Comparison of ENCODE assay signal across 12 cellular contexts in genomic region chr22:46106279-46107022, GRCh38. TPM values are rescaled to one million over a fixed set of nuclear protein-coding genes. Genes with fewer than 3 reads are reported as not detected.
DNase-seq lines count a peak whose midpoint lies in the region; ATAC-seq, FAIRE-seq and TF ChIP-seq lines count a peak whose summit lies in the region.
"Had no signal": no experiment of that assay in that cellular context is flagged by ENCODE, and none has a peak within 500 bp of the region (broad histone marks: within the 10 kb centered on the region; RNA-seq: fewer than 3 reads in every experiment).

No MANE protein-coding gene starts in this region.

- peaks cover 82% of the 10 kb centered on the region for H3K4me1 ChIP-seq in astrocyte (ENCODE audit: insufficient read depth, low read length)
- H3K4me1 ChIP-seq in smooth muscle cell (ENCODE audit: low read depth), result no peaks in the 10 kb centered on the region
- H3K4me1 ChIP-seq: HAP-1 had no signal

- no peak for TF ChIP-seq CTCF in astrocyte (IDR thresholded peaks at IDR 0.05; ENCODE audit: insufficient read depth, low read depth, low read length)
- no peak for TF ChIP-seq CTCF in smooth muscle cell (IDR thresholded peaks at IDR 0.05; ENCODE audit: borderline replicate concordance, insufficient read depth, poor library complexity, severe bottlenecking)

- DNase-seq in DMS53 (lab: John Stamatoyannopoulos, UW) (peak; percentile 65), astrocyte (ENCODE audit: low read depth) (no peak), left lobe of liver (ENCODE audit: low spot score) (peak; percentile 68), smooth muscle cell (lab: John Stamatoyannopoulos, UW; ENCODE audit: unreplicated experiment) (no peak), T1000 (lab: John Stamatoyannopoulos, UW) (no peak), urothelium cell line (ENCODE audit: low spot score) (no peak), T-helper 2 cell (no peak)
- DNase-seq in activated CD4-positive, alpha-beta T cell treated with anti-CD3 and anti-CD28 coated beads for 1 hour, result no peak
- DNase-seq: activated CD4-positive, alpha-beta memory T cell treated with anti-CD3 and anti-CD28 coated beads for 36 hours; CD4-positive, CD25-positive, alpha-beta regulatory T cell had no signal

- H3K27me3 Mint-ChIP-seq in astrocyte (ENCODE audit: low read depth, unreplicated experiment), result peaks cover 21% of the 10 kb centered on the region
- H3K27me3 Mint-ChIP-seq: activated CD4-positive, alpha-beta memory T cell treated with anti-CD3 and anti-CD28 coated beads for 36 hours; CD4-positive, CD25-positive, alpha-beta regulatory T cell had no signal

- FAIRE-seq in astrocyte (lab: Jason Lieb, UNC), result no peak
- no peak for FAIRE-seq in urothelium cell line (lab: Jason Lieb, UNC)

- WGBS in smooth muscle cell (ENCODE audit: low lambda C conversion rate), result 88% methylated on average over 16 of the region's 19 CpGs

- H3K36me3 ChIP-seq in astrocyte (ENCODE audit: insufficient read depth, low read length), result peaks cover 12% of the 10 kb centered on the region
- no peaks in the 10 kb centered on the region for H3K36me3 ChIP-seq in smooth muscle cell (ENCODE audit: low read depth)

- H3K27ac ChIP-seq in astrocyte (ENCODE audit: low read depth, low read length), result peak overlapping the region; percentile 75
- H3K27ac ChIP-seq in smooth muscle cell (ENCODE audit: low read depth), result peak overlapping the region; percentile 15

- H3K9ac ChIP-seq in astrocyte (ENCODE audit: low read length), result peak overlapping the region; percentile 58
- H3K9ac ChIP-seq in smooth muscle cell (ENCODE audit: low read depth), result no peak overlapping the region

- no peaks in the 10 kb centered on the region for H3K9me3 ChIP-seq in astrocyte (ENCODE audit: insufficient read depth, low read depth, low read length)
- H3K9me3 ChIP-seq in smooth muscle cell (replicated peaks; ENCODE audit: low read depth), result no peaks in the 10 kb centered on the region
- H3K9me3 ChIP-seq: HAP-1 had no signal

- no peaks in the 10 kb centered on the region for H3K9me3 Mint-ChIP-seq in astrocyte (ENCODE audit: unreplicated experiment)
- H3K9me3 Mint-ChIP-seq: activated CD4-positive, alpha-beta memory T cell treated with anti-CD3 and anti-CD28 coated beads for 36 hours; activated naive CD4-positive, alpha-beta T cell treated with anti-CD3 and anti-CD28 coated beads, Interleukin-2, amount 50 U/mL, for 72 hours; CD4-positive, CD25-positive, alpha-beta regulatory T cell had no signal

- peak; percentile 43 for ATAC-seq in left lobe of liver
- ATAC-seq: activated naive CD4-positive, alpha-beta T cell treated with anti-CD3 and anti-CD28 coated beads, Interleukin-2, amount 50 U/mL, for 72 hours had no signal

- no peaks in the 10 kb centered on the region for H3F3A ChIP-seq in smooth muscle cell (ENCODE audit: low read depth)

- no peaks in the 10 kb centered on the region for H3K36me3 Mint-ChIP-seq in astrocyte (ENCODE audit: low read depth, unreplicated experiment)
- H3K36me3 Mint-ChIP-seq: activated CD4-positive, alpha-beta memory T cell treated with anti-CD3 and anti-CD28 coated beads for 36 hours; activated naive CD4-positive, alpha-beta T cell treated with anti-CD3 and anti-CD28 coated beads, Interleukin-2, amount 50 U/mL, for 72 hours had no signal

- no peak overlapping the region for H3K4me3 Mint-ChIP-seq in astrocyte (ENCODE audit: unreplicated experiment)
- H3K4me3 Mint-ChIP-seq: activated CD4-positive, alpha-beta memory T cell treated with anti-CD3 and anti-CD28 coated beads for 36 hours; CD4-positive, CD25-positive, alpha-beta regulatory T cell had no signal

- H3K4me2 ChIP-seq in astrocyte (ENCODE audit: low read length) (peak overlapping the region; percentile 27), smooth muscle cell (peak overlapping the region; percentile 35)

- H3K79me2 ChIP-seq in astrocyte (ENCODE audit: insufficient read depth, low read length), result peaks cover 72% of the 10 kb centered on the region
- no peaks in the 10 kb centered on the region for H3K79me2 ChIP-seq in smooth muscle cell (ENCODE audit: low read depth)

- H3K4me3 ChIP-seq in astrocyte (ENCODE audit: insufficient read depth, low read depth, low read length) (no peak overlapping the region), smooth muscle cell (no peak overlapping the region)
- H3K4me3 ChIP-seq: HAP-1 had no signal

- no peak overlapping the region for H2AFZ ChIP-seq in astrocyte (ENCODE audit: low read depth, low read length)
- H2AFZ ChIP-seq in smooth muscle cell (ENCODE audit: low read depth), result no peak overlapping the region

- no peak overlapping the region for H3K27ac Mint-ChIP-seq in astrocyte (ENCODE audit: unreplicated experiment)
- H3K27ac Mint-ChIP-seq: activated CD4-positive, alpha-beta memory T cell treated with anti-CD3 and anti-CD28 coated beads for 36 hours; activated naive CD4-positive, alpha-beta T cell treated with anti-CD3 and anti-CD28 coated beads, Interleukin-2, amount 50 U/mL, for 72 hours had no signal

- H3K27me3 ChIP-seq in astrocyte (ENCODE audit: insufficient read depth, low read length), result no peaks in the 10 kb centered on the region
- H3K27me3 ChIP-seq in smooth muscle cell (ENCODE audit: low read depth), result no peaks in the 10 kb centered on the region

- H4K20me1 ChIP-seq in astrocyte (ENCODE audit: insufficient read depth, low read length), result peaks cover 91% of the 10 kb centered on the region
- no peaks in the 10 kb centered on the region for H4K20me1 ChIP-seq in smooth muscle cell (ENCODE audit: low read depth)

- peaks cover 3% of the 10 kb centered on the region for H3K4me1 Mint-ChIP-seq in astrocyte (ENCODE audit: low read depth, unreplicated experiment)
- H3K4me1 Mint-ChIP-seq: CD4-positive, CD25-positive, alpha-beta regulatory T cell had no signal

RNA-seq across cellular contexts. Expression of gene PPARA, which starts 43.9 kb away (rescaled TPM):
- total RNA-seq in astrocyte (8.4 and 9.6 TPM in 2 replicates), left lobe of liver (122 TPM), smooth muscle cell (13.7 and 18.0 TPM in 2 replicates)
- polyA plus RNA-seq in smooth muscle cell, result 8.8 and 9.2 TPM in 2 replicates

Comparison
In these comparisons a context has a peak if more than half of its experiments do, and no peak if none do; other contexts are left out.
1. DNase-seq: peak in DMS53 (single experiment) and left lobe of liver (single experiment); none in astrocyte (single experiment), smooth muscle cell (single experiment), T1000 (single experiment), urothelium cell line (single experiment), T-helper 2 cell (0 of 5) and activated CD4-positive, alpha-beta T cell treated with anti-CD3 and anti-CD28 coated beads for 1 hour (single experiment).